2 cellular contexts compared by ENCODE assay signal in genomic region chr17:51119415-51120356, GRCh38.
TF ChIP-seq lines count a peak whose summit lies in the region.

No MANE protein-coding gene starts in this region.

TF ChIP-seq in HEK293, 187 proteins besides CTCF, POLR2A, EP300 and RAD21 (continued from another document):
- TF ChIP-seq OSR2 (tag by site-specific recombination; IDR thresholded peaks at IDR 0.05) (peak; percentile 41; the same call in 1 of the 2 replicates), ZBTB20 (tag by site-specific recombination; IDR thresholded peaks at IDR 0.05) (peak; percentile 69; the same call in 1 of the 2 replicates), PRDM10 (tag by site-specific recombination; IDR thresholded peaks at IDR 0.05) (peak; percentile 81), ZNF639 (tag by site-specific recombination; IDR thresholded peaks at IDR 0.05) (peak; percentile 42; the same call in 1 of the 2 replicates), ZNF654 (tag by site-specific recombination; IDR thresholded peaks at IDR 0.05; ENCODE audit: low read depth) (peak; percentile 20; the same call in 1 of the 2 replicates), ZNF341 (tag by site-specific recombination; IDR thresholded peaks at IDR 0.05; ENCODE audit: low read depth) (peak; percentile 31), ZBTB10 (tag by site-specific recombination; IDR thresholded peaks at IDR 0.05) (no peak; the same call in 1 of the 2 replicates), GLIS2 (tag by site-specific recombination; IDR thresholded peaks at IDR 0.05) (peak; percentile 73), ZNF202 (tag by site-specific recombination; IDR thresholded peaks at IDR 0.05; ENCODE audit: borderline replicate concordance) (no peak), ZNF600 (tag by site-specific recombination; IDR thresholded peaks at IDR 0.05) (0 out of 2 replicates have a peak, but pooled peaks have one; percentile 52), PBX3 (CRISPR knock-in tag; IDR thresholded peaks at IDR 0.05) (peak; percentile 22; the same call in 1 of the 2 replicates), ZNF335 (tag by site-specific recombination; conservative IDR thresholded peaks at IDR 0.05) (peak; percentile 69), ZBTB48 (tag by site-specific recombination; IDR thresholded peaks at IDR 0.05) (peak; percentile 39; the same call in 1 of the 2 replicates), ZNF324 (tag by site-specific recombination; IDR thresholded peaks at IDR 0.05) (0 out of 2 replicates have a peak, but pooled peaks have one; percentile 47), ZIC2 (tag by site-specific recombination; IDR thresholded peaks at IDR 0.05) (peak; percentile 53), SP7 (tag by site-specific recombination; IDR thresholded peaks at IDR 0.05) (peak; percentile 18; the same call in 1 of the 2 replicates), ZFP3 (tag by site-specific recombination; IDR thresholded peaks at IDR 0.05; ENCODE audit: low read depth) (no peak)

TF ChIP-seq in HepG2, 621 proteins besides CTCF, POLR2A, EP300 and RAD21 (continued from another document and continues in another):
- TF ChIP-seq ZNF414 (CRISPR knock-in tag; IDR thresholded peaks at IDR 0.05): peak; percentile 59; the same call in 1 of the 2 replicates
- peak; percentile 53; the same call in 1 of the 2 replicates for TF ChIP-seq ZNF547 (CRISPR knock-in tag; IDR thresholded peaks at IDR 0.05)
- peak; percentile 74; the same call in 1 of the 2 replicates for TF ChIP-seq SNAI1 (CRISPR knock-in tag; IDR thresholded peaks at IDR 0.05; ENCODE audit: borderline replicate concordance)
- TF ChIP-seq GABPB1 (CRISPR knock-in tag; IDR thresholded peaks at IDR 0.05): peak; percentile 59
- TF ChIP-seq ELF3 (CRISPR knock-in tag; IDR thresholded peaks at IDR 0.05): peak; percentile 58; the same call in 1 of the 2 replicates
- TF ChIP-seq, protein P1, sequence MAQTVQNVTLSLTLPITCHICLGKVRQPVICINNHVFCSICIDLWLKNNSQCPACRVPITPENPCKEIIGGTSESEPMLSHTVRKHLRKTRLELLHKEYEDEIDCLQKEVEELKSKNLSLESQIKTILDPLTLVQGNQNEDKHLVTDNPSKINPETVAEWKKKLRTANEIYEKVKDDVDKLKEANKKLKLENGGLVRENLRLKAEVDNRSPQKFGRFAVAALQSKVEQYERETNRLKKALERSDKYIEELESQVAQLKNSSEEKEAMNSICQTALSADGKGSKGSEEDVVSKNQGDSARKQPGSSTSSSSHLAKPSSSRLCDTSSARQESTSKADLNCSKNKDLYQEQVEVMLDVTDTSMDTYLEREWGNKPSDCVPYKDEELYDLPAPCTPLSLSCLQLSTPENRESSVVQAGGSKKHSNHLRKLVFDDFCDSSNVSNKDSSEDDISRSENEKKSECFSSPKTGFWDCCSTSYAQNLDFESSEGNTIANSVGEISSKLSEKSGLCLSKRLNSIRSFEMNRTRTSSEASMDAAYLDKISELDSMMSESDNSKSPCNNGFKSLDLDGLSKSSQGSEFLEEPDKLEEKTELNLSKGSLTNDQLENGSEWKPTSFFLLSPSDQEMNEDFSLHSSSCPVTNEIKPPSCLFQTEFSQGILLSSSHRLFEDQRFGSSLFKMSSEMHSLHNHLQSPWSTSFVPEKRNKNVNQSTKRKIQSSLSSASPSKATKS (CRISPR knock-in tag; IDR thresholded peaks at IDR 0.05): no peak
- 0 out of 2 replicates have a peak, but pooled peaks have one; percentile 45 for TF ChIP-seq ZNF816 (CRISPR knock-in tag; IDR thresholded peaks at IDR 0.05; ENCODE audit: borderline replicate concordance)
- peak; percentile 26 for TF ChIP-seq HNRNPLL (IDR thresholded peaks at IDR 0.05; ENCODE audit: low read depth, low read length, poor library complexity, severe bottlenecking)
- TF ChIP-seq, protein P2, sequence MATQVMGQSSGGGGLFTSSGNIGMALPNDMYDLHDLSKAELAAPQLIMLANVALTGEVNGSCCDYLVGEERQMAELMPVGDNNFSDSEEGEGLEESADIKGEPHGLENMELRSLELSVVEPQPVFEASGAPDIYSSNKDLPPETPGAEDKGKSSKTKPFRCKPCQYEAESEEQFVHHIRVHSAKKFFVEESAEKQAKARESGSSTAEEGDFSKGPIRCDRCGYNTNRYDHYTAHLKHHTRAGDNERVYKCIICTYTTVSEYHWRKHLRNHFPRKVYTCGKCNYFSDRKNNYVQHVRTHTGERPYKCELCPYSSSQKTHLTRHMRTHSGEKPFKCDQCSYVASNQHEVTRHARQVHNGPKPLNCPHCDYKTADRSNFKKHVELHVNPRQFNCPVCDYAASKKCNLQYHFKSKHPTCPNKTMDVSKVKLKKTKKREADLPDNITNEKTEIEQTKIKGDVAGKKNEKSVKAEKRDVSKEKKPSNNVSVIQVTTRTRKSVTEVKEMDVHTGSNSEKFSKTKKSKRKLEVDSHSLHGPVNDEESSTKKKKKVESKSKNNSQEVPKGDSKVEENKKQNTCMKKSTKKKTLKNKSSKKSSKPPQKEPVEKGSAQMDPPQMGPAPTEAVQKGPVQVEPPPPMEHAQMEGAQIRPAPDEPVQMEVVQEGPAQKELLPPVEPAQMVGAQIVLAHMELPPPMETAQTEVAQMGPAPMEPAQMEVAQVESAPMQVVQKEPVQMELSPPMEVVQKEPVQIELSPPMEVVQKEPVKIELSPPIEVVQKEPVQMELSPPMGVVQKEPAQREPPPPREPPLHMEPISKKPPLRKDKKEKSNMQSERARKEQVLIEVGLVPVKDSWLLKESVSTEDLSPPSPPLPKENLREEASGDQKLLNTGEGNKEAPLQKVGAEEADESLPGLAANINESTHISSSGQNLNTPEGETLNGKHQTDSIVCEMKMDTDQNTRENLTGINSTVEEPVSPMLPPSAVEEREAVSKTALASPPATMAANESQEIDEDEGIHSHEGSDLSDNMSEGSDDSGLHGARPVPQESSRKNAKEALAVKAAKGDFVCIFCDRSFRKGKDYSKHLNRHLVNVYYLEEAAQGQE (IDR thresholded peaks at IDR 0.05; ENCODE audit: borderline replicate concordance in 1 of 2, low read depth in 1 of 2, low read length in 2 of 2): peak; percentile 19 to 92; a peak in 3 of 4 replicates
- TF ChIP-seq ZMAT3 (CRISPR knock-in tag; conservative IDR thresholded peaks at IDR 0.05): peak; percentile 45; the same call in 1 of the 2 replicates
- TF ChIP-seq ASH2L (IDR thresholded peaks at IDR 0.05; ENCODE audit: insufficient read length, low read depth, low read length): peak; percentile 14
- 0 out of 2 replicates have a peak, but pooled peaks have one; percentile 18 for TF ChIP-seq KDM2A (CRISPR knock-in tag; IDR thresholded peaks at IDR 0.05; ENCODE audit: borderline replicate concordance, low read depth)
- no peak for TF ChIP-seq ZNF253 (CRISPR knock-in tag; IDR thresholded peaks at IDR 0.05; ENCODE audit: borderline replicate concordance)
- peak; percentile 47 for TF ChIP-seq STAG1 (CRISPR knock-in tag; IDR thresholded peaks at IDR 0.05)
- 0 out of 2 replicates have a peak, but pooled peaks have one; percentile 28 for TF ChIP-seq ZNF329 (CRISPR knock-in tag; IDR thresholded peaks at IDR 0.05; ENCODE audit: low read depth)
- TF ChIP-seq HMGXB4 (CRISPR knock-in tag; IDR thresholded peaks at IDR 0.05; ENCODE audit: borderline replicate concordance in 1 of 2, low read depth in 1 of 2): peak; percentile 49 to 55; a peak in 3 of 4 replicates
- no peak; the same call in 1 of the 2 replicates for TF ChIP-seq NCOA2 (CRISPR knock-in tag; IDR thresholded peaks at IDR 0.05)
- no peak for TF ChIP-seq ZUFSP (CRISPR knock-in tag; IDR thresholded peaks at IDR 0.05; ENCODE audit: borderline replicate concordance)
- peak; percentile 11 for TF ChIP-seq MED8 (CRISPR knock-in tag; IDR thresholded peaks at IDR 0.05; ENCODE audit: insufficient replicate concordance)
- 0 out of 2 replicates have a peak, but pooled peaks have one; percentile 27 for TF ChIP-seq ZNF615 (CRISPR knock-in tag; IDR thresholded peaks at IDR 0.05; ENCODE audit: borderline replicate concordance)
- TF ChIP-seq, protein P3, sequence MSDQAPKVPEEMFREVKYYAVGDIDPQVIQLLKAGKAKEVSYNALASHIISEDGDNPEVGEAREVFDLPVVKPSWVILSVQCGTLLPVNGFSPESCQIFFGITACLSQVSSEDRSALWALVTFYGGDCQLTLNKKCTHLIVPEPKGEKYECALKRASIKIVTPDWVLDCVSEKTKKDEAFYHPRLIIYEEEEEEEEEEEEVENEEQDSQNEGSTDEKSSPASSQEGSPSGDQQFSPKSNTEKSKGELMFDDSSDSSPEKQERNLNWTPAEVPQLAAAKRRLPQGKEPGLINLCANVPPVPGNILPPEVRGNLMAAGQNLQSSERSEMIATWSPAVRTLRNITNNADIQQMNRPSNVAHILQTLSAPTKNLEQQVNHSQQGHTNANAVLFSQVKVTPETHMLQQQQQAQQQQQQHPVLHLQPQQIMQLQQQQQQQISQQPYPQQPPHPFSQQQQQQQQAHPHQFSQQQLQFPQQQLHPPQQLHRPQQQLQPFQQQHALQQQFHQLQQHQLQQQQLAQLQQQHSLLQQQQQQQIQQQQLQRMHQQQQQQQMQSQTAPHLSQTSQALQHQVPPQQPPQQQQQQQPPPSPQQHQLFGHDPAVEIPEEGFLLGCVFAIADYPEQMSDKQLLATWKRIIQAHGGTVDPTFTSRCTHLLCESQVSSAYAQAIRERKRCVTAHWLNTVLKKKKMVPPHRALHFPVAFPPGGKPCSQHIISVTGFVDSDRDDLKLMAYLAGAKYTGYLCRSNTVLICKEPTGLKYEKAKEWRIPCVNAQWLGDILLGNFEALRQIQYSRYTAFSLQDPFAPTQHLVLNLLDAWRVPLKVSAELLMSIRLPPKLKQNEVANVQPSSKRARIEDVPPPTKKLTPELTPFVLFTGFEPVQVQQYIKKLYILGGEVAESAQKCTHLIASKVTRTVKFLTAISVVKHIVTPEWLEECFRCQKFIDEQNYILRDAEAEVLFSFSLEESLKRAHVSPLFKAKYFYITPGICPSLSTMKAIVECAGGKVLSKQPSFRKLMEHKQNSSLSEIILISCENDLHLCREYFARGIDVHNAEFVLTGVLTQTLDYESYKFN (CRISPR knock-in tag; conservative IDR thresholded peaks at IDR 0.05): peak; percentile 38
- 0 out of 2 replicates have a peak, but pooled peaks have one; percentile 12 for TF ChIP-seq MEF2D (CRISPR knock-in tag; IDR thresholded peaks at IDR 0.05)
- no peak for TF ChIP-seq SALL2 (CRISPR knock-in tag; IDR thresholded peaks at IDR 0.05)
- TF ChIP-seq TP53 (CRISPR knock-in tag; conservative IDR thresholded peaks at IDR 0.05): 0 out of 2 replicates have a peak, but pooled peaks have one; percentile 23
- TF ChIP-seq REL (CRISPR knock-in tag; conservative IDR thresholded peaks at IDR 0.05): no peak
- no peak for TF ChIP-seq ZFYVE20 (CRISPR knock-in tag; IDR thresholded peaks at IDR 0.05; ENCODE audit: borderline replicate concordance, low read depth)
- 0 out of 2 replicates have a peak, but pooled peaks have one; percentile 9 for TF ChIP-seq ZNF761 (CRISPR knock-in tag; conservative IDR thresholded peaks at IDR 0.05)
- no peak for TF ChIP-seq TCF12 (IDR thresholded peaks at IDR 0.05)
- TF ChIP-seq TCF12 (CRISPR knock-in tag; IDR thresholded peaks at IDR 0.05): 0 out of 2 replicates have a peak, but pooled peaks have one; percentile 33
- TF ChIP-seq, protein P4, sequence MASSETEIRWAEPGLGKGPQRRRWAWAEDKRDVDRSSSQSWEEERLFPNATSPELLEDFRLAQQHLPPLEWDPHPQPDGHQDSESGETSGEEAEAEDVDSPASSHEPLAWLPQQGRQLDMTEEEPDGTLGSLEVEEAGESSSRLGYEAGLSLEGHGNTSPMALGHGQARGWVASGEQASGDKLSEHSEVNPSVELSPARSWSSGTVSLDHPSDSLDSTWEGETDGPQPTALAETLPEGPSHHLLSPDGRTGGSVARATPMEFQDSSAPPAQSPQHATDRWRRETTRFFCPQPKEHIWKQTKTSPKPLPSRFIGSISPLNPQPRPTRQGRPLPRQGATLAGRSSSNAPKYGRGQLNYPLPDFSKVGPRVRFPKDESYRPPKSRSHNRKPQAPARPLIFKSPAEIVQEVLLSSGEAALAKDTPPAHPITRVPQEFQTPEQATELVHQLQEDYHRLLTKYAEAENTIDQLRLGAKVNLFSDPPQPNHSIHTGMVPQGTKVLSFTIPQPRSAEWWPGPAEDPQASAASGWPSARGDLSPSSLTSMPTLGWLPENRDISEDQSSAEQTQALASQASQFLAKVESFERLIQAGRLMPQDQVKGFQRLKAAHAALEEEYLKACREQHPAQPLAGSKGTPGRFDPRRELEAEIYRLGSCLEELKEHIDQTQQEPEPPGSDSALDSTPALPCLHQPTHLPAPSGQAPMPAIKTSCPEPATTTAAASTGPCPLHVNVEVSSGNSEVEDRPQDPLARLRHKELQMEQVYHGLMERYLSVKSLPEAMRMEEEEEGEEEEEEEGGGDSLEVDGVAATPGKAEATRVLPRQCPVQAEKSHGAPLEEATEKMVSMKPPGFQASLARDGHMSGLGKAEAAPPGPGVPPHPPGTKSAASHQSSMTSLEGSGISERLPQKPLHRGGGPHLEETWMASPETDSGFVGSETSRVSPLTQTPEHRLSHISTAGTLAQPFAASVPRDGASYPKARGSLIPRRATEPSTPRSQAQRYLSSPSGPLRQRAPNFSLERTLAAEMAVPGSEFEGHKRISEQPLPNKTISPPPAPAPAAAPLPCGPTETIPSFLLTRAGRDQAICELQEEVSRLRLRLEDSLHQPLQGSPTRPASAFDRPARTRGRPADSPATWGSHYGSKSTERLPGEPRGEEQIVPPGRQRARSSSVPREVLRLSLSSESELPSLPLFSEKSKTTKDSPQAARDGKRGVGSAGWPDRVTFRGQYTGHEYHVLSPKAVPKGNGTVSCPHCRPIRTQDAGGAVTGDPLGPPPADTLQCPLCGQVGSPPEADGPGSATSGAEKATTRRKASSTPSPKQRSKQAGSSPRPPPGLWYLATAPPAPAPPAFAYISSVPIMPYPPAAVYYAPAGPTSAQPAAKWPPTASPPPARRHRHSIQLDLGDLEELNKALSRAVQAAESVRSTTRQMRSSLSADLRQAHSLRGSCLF (CRISPR knock-in tag; IDR thresholded peaks at IDR 0.05; ENCODE audit: borderline replicate concordance): no peak
